8 cellular contexts compared by ENCODE assay signal in the genomic region with DNA sequence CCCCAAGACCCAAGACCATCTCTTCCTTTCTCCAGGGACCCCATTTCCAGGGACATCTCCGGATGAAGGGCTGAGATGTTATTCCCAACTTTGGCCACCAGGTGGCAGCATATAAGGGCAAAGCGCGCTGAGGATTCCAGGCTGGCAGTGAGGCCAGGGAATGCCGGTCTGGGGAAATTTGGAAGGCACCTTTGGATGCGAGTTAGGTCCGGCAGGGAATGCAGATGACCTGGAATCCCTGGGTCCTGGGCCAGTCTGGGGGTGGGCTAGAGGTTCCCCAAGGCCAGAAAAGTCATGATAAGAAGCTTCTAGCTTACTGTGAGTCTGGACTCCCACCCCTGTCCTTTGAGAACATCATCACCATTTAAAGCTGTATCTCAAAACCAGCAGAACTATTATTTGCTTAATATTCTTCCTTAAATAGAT. TPM values are rescaled to one million over a fixed set of nuclear protein-coding genes. Genes with fewer than 3 reads are reported as not detected.
DNase-seq lines count a peak whose midpoint lies in the region; ATAC-seq, FAIRE-seq and TF ChIP-seq lines count a peak whose summit lies in the region.

No MANE protein-coding gene starts in this region.

- no peak for TF ChIP-seq POLR2A in adrenal gland (IDR thresholded peaks at IDR 0.05)

- WGBS in adrenal gland, 4 donors = 0 to 2% (median 1%) methylated on average over 6 of the region's 6 CpGs
- WGBS in heart right ventricle, 2 donors = 1 to 2% methylated on average over 6 of the region's 6 CpGs

- no peak overlapping the region for H3K4me3 ChIP-seq in adrenal gland
- H3K4me3 ChIP-seq in heart right ventricle = no peak overlapping the region

- DNase-seq in DMS114 treated with DMSO at 0.1 percent for 48 hours (lab: John Stamatoyannopoulos, UW; ENCODE audit: unreplicated experiment) (peak; percentile 34), HTR-8/SVneo (ENCODE audit: insufficient read length, low spot score) (peak; percentile 76), SK-N-DZ (ENCODE audit: low spot score) (peak; percentile 60), adrenal gland (peak; percentile 54 to 79 (median 59)), heart right ventricle (peak in 1 of 2 donors; percentile 39), putamen (ENCODE audit: low spot score) (peak; percentile 32)

- peaks cover 4% of the 10 kb centered on the region for H3K27me3 ChIP-seq in adrenal gland
- peaks cover 0 to 24% (median 16%) of the 10 kb centered on the region in 7 donors for H3K27me3 ChIP-seq in heart right ventricle

- TF ChIP-seq CTCF in adrenal gland (IDR thresholded peaks at IDR 0.05) = peak; percentile 81 to 99 (median 87)
- TF ChIP-seq CTCF in heart right ventricle (IDR thresholded peaks at IDR 0.05) = peak; percentile 78 to 96 (median 90)

- intact Hi-C loops in adrenal gland (cut with DNase I) = loop anchor here (5.0 to 10.0 kb wide), 4 partner anchors 932 to 1022 kb away; no protein-coding TSS in a partner anchor
- intact Hi-C loops in heart right ventricle (cut with DNase I) = loop anchor here in 7 of 10 donors (5.0 to 10.0 kb wide), 5 partner anchors 45 to 1025 kb away; no protein-coding TSS in a partner anchor

- no peaks in the 10 kb centered on the region for H3K36me3 ChIP-seq in adrenal gland (replicated peaks in 1 of 2)
- no peaks in the 10 kb centered on the region for H3K36me3 ChIP-seq in heart right ventricle

- H3K27ac ChIP-seq in adrenal gland = no peak overlapping the region
- no peak overlapping the region for H3K27ac ChIP-seq in heart right ventricle

- peak in 5 of 8 donors; percentile 6 to 60 (median 47) for ATAC-seq in heart right ventricle
- no peak for ATAC-seq in HG03045 (IDR thresholded peaks at IDR 0.05; ENCODE audit: unreplicated experiment)
- ATAC-seq in GM21360 (IDR thresholded peaks at IDR 0.05; ENCODE audit: unreplicated experiment) = no peak

- H3K4me1 ChIP-seq in adrenal gland (replicated peaks in 1 of 2) (peaks cover 7 to 14% of the 10 kb centered on the region in 2 donors), heart right ventricle (peaks cover 0 to 13% (median 6%) of the 10 kb centered on the region in 9 donors)

- FAIRE-seq in HTR-8/SVneo (lab: Jason Lieb, UNC) = peak; percentile 82

- H3K9me3 ChIP-seq in adrenal gland (replicated peaks in 1 of 3) = no peaks in the 10 kb centered on the region
- no peaks in the 10 kb centered on the region for H3K9me3 ChIP-seq in heart right ventricle

RNA-seq across cellular contexts. Expression of a gene that starts 1.6 kb away (rescaled TPM):
- polyA plus RNA-seq in SK-N-DZ (2014; cell fraction: cytosol; rRNA removed) = 0.67 TPM in 1 of 2 replicates, not detected in the other
- polyA plus RNA-seq in SK-N-DZ (2014; cell fraction: nucleus; rRNA removed) = not detected in 2 replicates
- total RNA-seq in adrenal gland (1 to 10 TPM in 4 of 8 donors, under 1 TPM in 4; 0.36 to 3.0 (median 1.2) TPM), heart right ventricle (1 to 10 TPM in 1 of 10 donors, under 1 TPM in 9; 0.15 to 1.2 (median 0.53) TPM)
- polyA plus RNA-seq in adrenal gland (under 1 TPM in 2 of 3 donors, not detected in 1; 0.67 to 0.80 TPM), heart right ventricle (under 1 TPM; 0.12 to 0.15 TPM)

RNA-seq across cellular contexts. Expression of a gene that starts 4.8 kb away (rescaled TPM):
- polyA plus RNA-seq in SK-N-DZ (2014; cell fraction: cytosol; rRNA removed) = not detected in 2 replicates
- polyA plus RNA-seq in SK-N-DZ (2014; cell fraction: nucleus; rRNA removed) = not detected in 2 replicates
- total RNA-seq in adrenal gland (under 1 TPM in 1 of 8 donors, not detected in 7; under 0.01 TPM), heart right ventricle (not detected)
- polyA plus RNA-seq in adrenal gland (under 1 TPM in 2 of 3 donors, not detected in 1; 0.03 to 0.04 TPM), heart right ventricle (under 1 TPM in 1 of 2 donors, not detected in 1; 0.01 TPM)

RNA-seq across cellular contexts. Expression of a gene that starts 36.4 kb away (rescaled TPM):
- not detected in 2 replicates for polyA plus RNA-seq in SK-N-DZ (2014; cell fraction: cytosol; rRNA removed)
- not detected in 2 replicates for polyA plus RNA-seq in SK-N-DZ (2014; cell fraction: nucleus; rRNA removed)
- total RNA-seq in adrenal gland (not detected), heart right ventricle (under 1 TPM in 1 of 10 donors, not detected in 9; 0.26 TPM)
- polyA plus RNA-seq in adrenal gland (not detected), heart right ventricle (not detected)

RNA-seq across cellular contexts. Expression of a gene that starts 46.7 kb away (rescaled TPM):
- polyA plus RNA-seq in SK-N-DZ (2014; cell fraction: cytosol; rRNA removed) = 13.6 and 18.5 TPM in 2 replicates
- 15.1 and 30.4 TPM in 2 replicates for polyA plus RNA-seq in SK-N-DZ (2014; cell fraction: nucleus; rRNA removed)
- total RNA-seq in adrenal gland (10 to 100 TPM; 25.2 to 45.2 (median 33.7) TPM), heart right ventricle (10 to 100 TPM; 15.2 to 25.4 (median 19.7) TPM)
- polyA plus RNA-seq in adrenal gland (10 to 100 TPM; 16.4 to 18.4 (median 17.4) TPM), heart right ventricle (10 to 100 TPM in 1 of 2 donors, 1 to 10 TPM in 1; 6.6 to 14.3 TPM)

Comparison
In these comparisons a context has a peak if more than half of its experiments do, and no peak if none do; other contexts are left out.
1. ATAC-seq: peak in heart right ventricle (5 of 8); none in HG03045 (single experiment) and GM21360 (single experiment).